In the genomic region with DNA sequence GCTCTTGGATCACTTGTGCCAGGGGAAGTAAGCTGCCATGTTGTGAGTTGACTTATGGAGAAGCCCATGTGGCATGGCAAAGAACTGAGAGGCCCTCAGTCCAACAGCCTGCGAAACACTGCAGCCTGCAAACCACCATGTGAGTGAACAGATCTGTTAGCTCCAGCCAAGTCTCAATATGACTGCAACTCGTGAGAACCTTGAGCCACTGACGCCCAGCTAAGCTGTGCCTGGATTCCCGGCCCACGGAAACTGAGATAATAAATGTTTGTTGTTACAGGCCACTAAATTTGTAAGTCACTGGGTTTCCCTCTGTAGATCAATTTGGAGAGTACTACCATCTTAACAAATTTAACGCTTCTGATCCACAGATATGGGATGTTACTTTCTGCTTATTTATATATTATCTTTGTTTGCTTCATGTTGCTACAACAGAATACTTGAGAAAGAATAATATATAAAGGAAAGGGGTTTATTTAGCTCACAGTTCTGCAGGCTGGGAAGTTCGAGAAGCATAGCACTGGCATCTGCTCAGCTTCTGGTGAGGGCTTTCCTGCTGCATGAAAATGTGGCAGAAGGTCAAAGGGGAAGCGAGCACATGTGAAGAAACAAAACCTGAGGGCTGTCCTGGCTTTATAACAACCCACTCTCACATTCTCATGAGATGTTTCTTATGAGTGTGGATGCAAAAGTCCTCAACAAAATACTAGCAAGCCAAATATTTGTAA, we compare ENCODE assay signal across 22 cellular contexts. TPM values are rescaled to one million over a fixed set of nuclear protein-coding genes. Genes with fewer than 3 reads are reported as not detected.
DNase-seq lines count a peak whose midpoint lies in the region; ATAC-seq, FAIRE-seq and TF ChIP-seq lines count a peak whose summit lies in the region.
"Had no signal": no experiment of that assay in that cellular context is flagged by ENCODE, and none has a peak within 500 bp of the region (broad histone marks: within the 10 kb centered on the region; RNA-seq: fewer than 3 reads in every experiment).

No MANE protein-coding gene starts in this region.

- intact Hi-C loops in right cardiac atrium (cut with DNase I) (no loop called here), cardiac septum (cut with DNase I) (no loop called here), OCI-LY7 (cut with micrococcal nuclease; ENCODE audit: unreplicated experiment) (no loop called here)

- FAIRE-seq in HTR-8/SVneo (lab: Jason Lieb, UNC): no peak
- FAIRE-seq: RCC 7860 had no signal

- POLR2A ChIA-PET in OCI-LY7 (lab: Charles Lee): interaction anchor here (0.6 to 1.4 kb wide), 2 partner anchors 28 to 34 kb away, joined by 4 to 7 read pairs; no protein-coding TSS in a partner anchor

- no peaks in the 10 kb centered on the region for H3K27me3 ChIP-seq in right cardiac atrium (ENCODE audit: control insufficient read depth, insufficient read depth)
- H3K27me3 ChIP-seq: SJSA1 had no signal

- BruUV-seq in OCI-LY7 (replicated peaks; lab: Mats Ljungman, UMichigan): no TSS peak

- H3K9me2 ChIP-seq in OCI-LY7 (ENCODE audit: insufficient read depth, low read length): no peaks in the 10 kb centered on the region

- no peak overlapping the region for H3K4me2 ChIP-seq in OCI-LY7 (ENCODE audit: low read length)

- 66% methylated on average over 8 of the region's 8 CpGs for WGBS in right cardiac atrium

- H3K9me3 ChIP-seq in right cardiac atrium (ENCODE audit: control insufficient read depth, low read length) (no peaks in the 10 kb centered on the region), OCI-LY7 (ENCODE audit: low read length) (0 out of 2 replicates have a peak, but pooled peaks cover 8% of the 10 kb centered on the region)
- H3K9me3 ChIP-seq: esophagus muscularis mucosa had no signal

- H3K27ac ChIP-seq in right cardiac atrium (ENCODE audit: low read length): no peak overlapping the region
- no peak overlapping the region for H3K27ac ChIP-seq in OCI-LY7 (ENCODE audit: low read depth, low read length, poor library complexity, severe bottlenecking)
- H3K27ac ChIP-seq: esophagus muscularis mucosa, GM23248, SJSA1 had no signal

- no peaks in the 10 kb centered on the region for H3K36me3 ChIP-seq in OCI-LY7 (ENCODE audit: insufficient read depth, low read length)
- H3K36me3 ChIP-seq: esophagus muscularis mucosa, SJSA1 had no signal

- CTCF ChIA-PET in OCI-LY7 (lab: Charles Lee; ENCODE audit: unreplicated experiment): no interaction called here

- H3K4me1 ChIP-seq in right cardiac atrium (ENCODE audit: control insufficient read depth, insufficient read depth, low read length): no peaks in the 10 kb centered on the region
- no peaks in the 10 kb centered on the region for H3K4me1 ChIP-seq in OCI-LY7 (ENCODE audit: insufficient read depth, low read length, poor library complexity, severe bottlenecking)
- H3K4me1 ChIP-seq: SJSA1 had no signal

- H3K4me3 ChIP-seq in right cardiac atrium (ENCODE audit: low read length): no peak overlapping the region
- no peak overlapping the region for H3K4me3 ChIP-seq in OCI-LY7 (ENCODE audit: low read depth, low read length, poor library complexity, severe bottlenecking)
- H3K4me3 ChIP-seq: esophagus muscularis mucosa, GM23248, SJSA1 had no signal

- H4K20me1 ChIP-seq in OCI-LY7 (ENCODE audit: insufficient read depth, low read length): no peaks in the 10 kb centered on the region

- H3K79me2 ChIP-seq in OCI-LY7 (ENCODE audit: insufficient read depth, low read depth, low read length): no peaks in the 10 kb centered on the region

- no peak for TF ChIP-seq CTCF in OCI-LY7 (conservative IDR thresholded peaks at IDR 0.05; ENCODE audit: low read length)

- peak in 1 of 3 donors; percentile 16 for DNase-seq in right cardiac atrium
- no peak for DNase-seq in cardiac septum (ENCODE audit: low spot score)
- DNase-seq in OCI-LY7 (ENCODE audit: low spot score): no peak
- peak; percentile 28 for DNase-seq in iris pigment epithelial cell (ENCODE audit: low read depth)
- DNase-seq in HTR-8/SVneo (ENCODE audit: insufficient read length, low spot score): no peak
- DNase-seq in NCI-H1048 (lab: John Stamatoyannopoulos, UW): no peak
- no peak for DNase-seq in NCI-H2227 (lab: John Stamatoyannopoulos, UW; ENCODE audit: unreplicated experiment)
- DNase-seq: activated CD4-positive, alpha-beta T cell treated with anti-CD3 and anti-CD28 coated beads, Interleukin-2, amount 10 ng/mL, durations not matched to agents 7 days and 5 days; activated CD8-positive, alpha-beta memory T cell treated with anti-CD3 and anti-CD28 coated beads, Interleukin-2, amount 10 ng/mL, durations not matched to agents 7 days and 5 days; activated naive CD8-positive, alpha-beta T cell treated with anti-CD3 and anti-CD28 coated beads, Interleukin-2, amount 50 U/mL, for 24 hours; effector memory CD8-positive, alpha-beta T cell; GM23248; kidney glomerular epithelial cell; NCI-H2081 treated with DMSO at 0.1 percent for 48 hours; NK-92 treated with Interleukin-12 subunit alpha and Interleukin-12 subunit beta, amount 100 ng/mL, for 24 hours; occipital lobe; stimulated activated naive CD8-positive, alpha-beta T cell treated with anti-CD3 and anti-CD28 coated beads, Interleukin-15, amount 100 ng/mL, for 72 hours had no signal

- ATAC-seq in right cardiac atrium (peak; percentile 49 to 52), GM19328 (IDR thresholded peaks at IDR 0.05; ENCODE audit: unreplicated experiment) (no peak)
- ATAC-seq: activated CD8-positive, alpha-beta memory T cell treated with anti-CD3 and anti-CD28 coated beads, Interleukin-2, amount 10 ng/mL, durations not matched to agents 7 days and 5 days; activated naive CD8-positive, alpha-beta T cell treated with anti-CD3 and anti-CD28 coated beads, Interleukin-2, amount 50 U/mL, for 24 hours; activated T-helper 17 cell treated with anti-CD3 and anti-CD28 coated beads, Interleukin-2, amount 50 U/mL, for 72 hours; effector memory CD8-positive, alpha-beta T cell had no signal

- 0 out of 2 replicates have a peak overlapping the region, but pooled peaks have one; percentile 7 for H2AFZ ChIP-seq in OCI-LY7 (ENCODE audit: low read length)
- H2AFZ ChIP-seq: GM23248 had no signal

RNA-seq across cellular contexts. Expression of a gene that starts 29.4 kb away (rescaled TPM):
- total RNA-seq in right cardiac atrium (10 to 100 TPM; 10.5 to 16.6 (median 15.5) TPM), cardiac septum (8.9 TPM), OCI-LY7 (2022) (322 and 353 TPM in 2 replicates)
- 7.9 TPM for polyA plus RNA-seq in right cardiac atrium
- 84.0 and 108 TPM in 2 replicates for total RNA-seq in OCI-LY7 (2014; rRNA removed; shearing (Covaris generic))
